Comparison of ENCODE assay signal across 15 cellular contexts in genomic region chr11:69344570-69345145, GRCh38. TPM values are rescaled to one million over a fixed set of nuclear protein-coding genes. Genes with fewer than 3 reads are reported as not detected.
"Had no signal": no experiment of that assay in that cellular context is flagged by ENCODE, and none has a peak within 500 bp of the region (broad histone marks: within the 10 kb centered on the region; RNA-seq: fewer than 3 reads in every experiment).

No MANE protein-coding gene starts in this region.

- H3K9me3 ChIP-seq: ascending aorta, pancreas, suprapubic skin had no signal

- H3K27me3 Mint-ChIP-seq: stimulated activated naive B cell treated with anti-CD40 and anti-IgM and Interleukin-4, amounts not matched to agents 10 μg/mL and 1 μg/mL and 100 μg/mL, for 72 hours had no signal

- H3K4me3 Mint-ChIP-seq: activated naive CD8-positive, alpha-beta T cell treated with anti-CD3 and anti-CD28 coated beads, Interleukin-2, amount 10 ng/mL, durations not matched to agents 7 days and 5 days; activated T-cell treated with anti-CD3 and anti-CD28 coated beads, Interleukin-2, amount 50 U/mL, for 4 hours; stimulated activated naive B cell treated with anti-CD40 and anti-IgM and Interleukin-4, amounts not matched to agents 10 μg/mL and 1 μg/mL and 100 μg/mL, for 72 hours had no signal

- H3K4me3 ChIP-seq: ascending aorta, heart left ventricle, left lung, pancreas, suprapubic skin had no signal

- H3K36me3 ChIP-seq: ascending aorta, heart left ventricle, left lung, pancreas, suprapubic skin had no signal

- H3K4me1 Mint-ChIP-seq: activated naive CD8-positive, alpha-beta T cell treated with anti-CD3 and anti-CD28 coated beads, Interleukin-2, amount 10 ng/mL, durations not matched to agents 7 days and 5 days had no signal

- H3K27ac ChIP-seq: ascending aorta, heart left ventricle, left lung, pancreas, suprapubic skin had no signal

- H3K27ac Mint-ChIP-seq: activated naive CD8-positive, alpha-beta T cell treated with anti-CD3 and anti-CD28 coated beads, Interleukin-2, amount 10 ng/mL, durations not matched to agents 7 days and 5 days; stimulated activated naive B cell treated with anti-CD40 and anti-IgM and Interleukin-4, amounts not matched to agents 10 μg/mL and 1 μg/mL and 100 μg/mL, for 72 hours had no signal

- DNase-seq: activated CD4-positive, alpha-beta T cell treated with anti-CD3 and anti-CD28 coated beads for 1 hour; activated effector memory CD4-positive, alpha-beta T cell treated with anti-CD3 and anti-CD28 coated beads, Interleukin-2, amount 50 U/mL, for 16 hours; activated naive CD8-positive, alpha-beta T cell treated with anti-CD3 and anti-CD28 coated beads, Interleukin-2, amount 10 ng/mL, durations not matched to agents 7 days and 5 days; activated T-cell treated with anti-CD3 and anti-CD28 coated beads, Interleukin-2, amount 50 U/mL, for 4 hours; foreskin melanocyte; heart left ventricle; left lung; mesendoderm; stimulated activated naive B cell treated with anti-CD40 and anti-IgM and Interleukin-4, amounts not matched to agents 10 μg/mL and 1 μg/mL and 100 μg/mL, for 72 hours; SW 1271; T-helper 9 cell had no signal

RNA-seq across cellular contexts. Expression of gene MYEOV, which starts 50.7 kb away (rescaled TPM):
- total RNA-seq: activated naive CD8-positive, alpha-beta T cell treated with anti-CD3 and anti-CD28 coated beads, Interleukin-2, amount 10 ng/mL, durations not matched to agents 7 days and 5 days; ascending aorta; skeletal muscle tissue had no signal
